In the genomic region with DNA sequence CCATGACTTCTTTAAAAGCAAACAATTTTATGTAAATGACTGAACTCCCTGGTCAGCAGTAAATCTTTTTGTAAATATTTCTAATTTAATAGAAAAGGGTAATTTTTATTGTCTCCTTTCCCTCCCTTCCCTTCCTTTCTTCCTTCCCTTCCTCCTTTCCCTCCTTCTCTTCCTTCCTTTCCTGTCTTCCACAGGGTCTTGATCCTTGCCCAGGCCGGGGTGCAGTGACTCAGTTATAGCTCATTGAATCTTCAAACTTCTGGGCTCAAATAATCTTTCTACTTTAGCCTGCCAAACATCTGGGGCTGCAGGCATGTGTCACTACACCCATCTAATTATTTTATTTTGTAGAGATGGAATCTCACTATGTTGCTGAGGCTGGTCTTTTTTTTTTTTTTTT, we compare ENCODE assay signal across 2 cellular contexts.
TF ChIP-seq lines count a peak whose summit lies in the region.

No MANE protein-coding gene starts in this region.

TF ChIP-seq in SK-N-SH, 30 proteins besides CTCF, POLR2A, EP300 and RAD21 (continued from another document):
- no peak for TF ChIP-seq TCF12 (IDR thresholded peaks at IDR 0.05)

TF ChIP-seq in SK-N-SH treated with all-trans-retinoic acid at 6 μM for 48 hours, 23 proteins besides CTCF, POLR2A, EP300 and RAD21 (continued from another document):
- TF ChIP-seq ZFP30 (CRISPR knock-in tag; IDR thresholded peaks at IDR 0.05) (no peak), OSR1 (CRISPR knock-in tag; IDR thresholded peaks at IDR 0.05) (no peak), ZFP3 (CRISPR knock-in tag; IDR thresholded peaks at IDR 0.05) (no peak)
- TF ChIP-seq, protein P1, sequence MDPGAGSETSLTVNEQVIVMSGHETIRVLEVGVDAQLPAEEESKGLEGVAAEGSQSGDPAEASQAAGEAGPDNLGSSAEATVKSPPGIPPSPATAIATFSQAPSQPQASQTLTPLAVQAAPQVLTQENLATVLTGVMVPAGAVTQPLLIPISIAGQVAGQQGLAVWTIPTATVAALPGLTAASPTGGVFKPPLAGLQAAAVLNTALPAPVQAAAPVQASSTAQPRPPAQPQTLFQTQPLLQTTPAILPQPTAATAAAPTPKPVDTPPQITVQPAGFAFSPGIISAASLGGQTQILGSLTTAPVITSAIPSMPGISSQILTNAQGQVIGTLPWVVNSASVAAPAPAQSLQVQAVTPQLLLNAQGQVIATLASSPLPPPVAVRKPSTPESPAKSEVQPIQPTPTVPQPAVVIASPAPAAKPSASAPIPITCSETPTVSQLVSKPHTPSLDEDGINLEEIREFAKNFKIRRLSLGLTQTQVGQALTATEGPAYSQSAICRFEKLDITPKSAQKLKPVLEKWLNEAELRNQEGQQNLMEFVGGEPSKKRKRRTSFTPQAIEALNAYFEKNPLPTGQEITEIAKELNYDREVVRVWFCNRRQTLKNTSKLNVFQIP (CRISPR knock-in tag; IDR thresholded peaks at IDR 0.05; ENCODE audit: borderline replicate concordance, low read depth) = no peak
TF ChIP-seq in SK-N-SH treated with all-trans-retinoic acid at 6 μM for 48 hours: peak in this region for 0.
